1 cellular context compared by ENCODE assay signal in the genomic region with DNA sequence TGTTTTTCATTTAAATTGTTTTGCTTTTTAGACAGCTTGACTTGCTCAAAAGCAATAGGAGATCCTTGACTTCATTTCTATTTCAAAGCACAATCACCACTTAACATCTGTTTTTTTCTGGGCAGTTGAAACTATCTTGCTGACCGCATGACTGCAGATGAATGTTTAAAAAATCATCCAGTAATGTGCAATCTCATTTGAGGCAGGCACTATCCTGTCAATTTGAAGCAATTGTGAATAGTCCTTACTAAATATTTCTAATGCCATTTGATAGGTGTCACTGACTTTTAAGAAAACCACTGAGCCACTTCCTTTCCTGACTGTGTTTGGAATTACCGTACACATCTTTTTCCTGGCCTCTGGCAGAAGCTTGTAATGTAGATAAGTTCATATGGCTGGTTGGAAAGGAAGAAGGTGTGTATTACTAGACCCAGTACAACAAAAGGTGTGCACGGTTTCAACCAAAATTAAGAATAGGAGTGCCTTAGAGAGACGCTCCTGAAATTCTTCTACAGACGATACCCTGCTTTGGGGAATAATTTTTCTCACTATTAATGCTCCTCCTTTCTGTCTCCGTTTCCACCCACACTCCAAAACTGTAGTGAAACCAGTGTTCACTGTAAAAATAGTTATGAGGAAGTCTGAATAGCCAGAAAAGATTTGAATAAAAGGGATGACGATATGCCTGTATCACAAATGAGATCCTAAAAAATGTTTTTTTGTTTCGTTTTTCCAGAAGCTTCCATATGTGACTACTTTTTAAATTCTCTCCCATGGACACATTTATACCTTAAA.
TF ChIP-seq lines count a peak whose summit lies in the region.

No MANE protein-coding gene starts in this region.

TF ChIP-seq in K562, 482 proteins besides CTCF, POLR2A, EP300 and RAD21 (continued from another document):
- no peak for TF ChIP-seq KLF6 (CRISPR knock-in tag; IDR thresholded peaks at IDR 0.05; ENCODE audit: borderline replicate concordance)
- TF ChIP-seq NFE2 (IDR thresholded peaks at IDR 0.05; ENCODE audit: low read depth) = peak; percentile 50
- TF ChIP-seq RNF2 (IDR thresholded peaks at IDR 0.05) = no peak
- TF ChIP-seq ARID1B (IDR thresholded peaks at IDR 0.05) = peak; percentile 79
- TF ChIP-seq ATF1 (CRISPR knock-in tag; IDR thresholded peaks at IDR 0.05) = no peak
- no peak for TF ChIP-seq ATF1 (tag; IDR thresholded peaks at IDR 0.05)
- TF ChIP-seq HNRNPLL (IDR thresholded peaks at IDR 0.05; ENCODE audit: low read depth, low read length, poor library complexity, severe bottlenecking) = no peak
- TF ChIP-seq SMARCA4 (IDR thresholded peaks at IDR 0.05) = peak; percentile 47
- peak; percentile 76 for TF ChIP-seq CBFA2T3 (IDR thresholded peaks at IDR 0.05)
- TF ChIP-seq, protein P1, sequence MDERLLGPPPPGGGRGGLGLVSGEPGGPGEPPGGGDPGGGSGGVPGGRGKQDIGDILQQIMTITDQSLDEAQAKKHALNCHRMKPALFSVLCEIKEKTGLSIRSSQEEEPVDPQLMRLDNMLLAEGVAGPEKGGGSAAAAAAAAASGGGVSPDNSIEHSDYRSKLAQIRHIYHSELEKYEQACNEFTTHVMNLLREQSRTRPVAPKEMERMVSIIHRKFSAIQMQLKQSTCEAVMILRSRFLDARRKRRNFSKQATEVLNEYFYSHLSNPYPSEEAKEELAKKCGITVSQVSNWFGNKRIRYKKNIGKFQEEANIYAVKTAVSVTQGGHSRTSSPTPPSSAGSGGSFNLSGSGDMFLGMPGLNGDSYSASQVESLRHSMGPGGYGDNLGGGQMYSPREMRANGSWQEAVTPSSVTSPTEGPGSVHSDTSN (CRISPR knock-in tag; IDR thresholded peaks at IDR 0.05; ENCODE audit: low read depth) = no peak
- TF ChIP-seq, protein P1 (tag; conservative IDR thresholded peaks at IDR 0.05; ENCODE audit: low read depth) = 0 out of 2 replicates have a peak, but pooled peaks have one; percentile 11
- 0 out of 2 replicates have a peak, but pooled peaks have one; percentile 15 for TF ChIP-seq LEF1 (IDR thresholded peaks at IDR 0.05)
- TF ChIP-seq SETDB1 (IDR thresholded peaks at IDR 0.05; ENCODE audit: low read length) = no peak
- TF ChIP-seq YY1 (IDR thresholded peaks at IDR 0.05; ENCODE audit: borderline replicate concordance in 1 of 3, control insufficient read depth in 1 of 3, extremely low read depth in 1 of 3, insufficient read depth in 3 of 3, insufficient read length in 1 of 3, insufficient replicate concordance in 2 of 3, low read depth in 1 of 3, low read length in 2 of 3) = no peak
- no peak for TF ChIP-seq DNMT1 (IDR thresholded peaks at IDR 0.05)
- no peak for TF ChIP-seq FOXA1 (IDR thresholded peaks at IDR 0.05; ENCODE audit: borderline replicate concordance)
- 0 out of 2 replicates have a peak, but pooled peaks have one; percentile 24 for TF ChIP-seq ZNF766 (CRISPR knock-in tag; conservative IDR thresholded peaks at IDR 0.05)
- peak; percentile 19; the same call in 1 of the 2 replicates for TF ChIP-seq L3MBTL2 (IDR thresholded peaks at IDR 0.05)
- peak; percentile 45 for TF ChIP-seq MEIS2 (IDR thresholded peaks at IDR 0.05; ENCODE audit: partially characterized antibody)
- peak; percentile 65 for TF ChIP-seq TCF3 (CRISPR knock-in tag; IDR thresholded peaks at IDR 0.05)
- no peak for TF ChIP-seq ESRRA (IDR thresholded peaks at IDR 0.05; ENCODE audit: borderline replicate concordance, low read depth)
- no peak for TF ChIP-seq RBM17 (IDR thresholded peaks at IDR 0.05; ENCODE audit: borderline replicate concordance, low read depth, low read length)
- TF ChIP-seq, protein P2, sequence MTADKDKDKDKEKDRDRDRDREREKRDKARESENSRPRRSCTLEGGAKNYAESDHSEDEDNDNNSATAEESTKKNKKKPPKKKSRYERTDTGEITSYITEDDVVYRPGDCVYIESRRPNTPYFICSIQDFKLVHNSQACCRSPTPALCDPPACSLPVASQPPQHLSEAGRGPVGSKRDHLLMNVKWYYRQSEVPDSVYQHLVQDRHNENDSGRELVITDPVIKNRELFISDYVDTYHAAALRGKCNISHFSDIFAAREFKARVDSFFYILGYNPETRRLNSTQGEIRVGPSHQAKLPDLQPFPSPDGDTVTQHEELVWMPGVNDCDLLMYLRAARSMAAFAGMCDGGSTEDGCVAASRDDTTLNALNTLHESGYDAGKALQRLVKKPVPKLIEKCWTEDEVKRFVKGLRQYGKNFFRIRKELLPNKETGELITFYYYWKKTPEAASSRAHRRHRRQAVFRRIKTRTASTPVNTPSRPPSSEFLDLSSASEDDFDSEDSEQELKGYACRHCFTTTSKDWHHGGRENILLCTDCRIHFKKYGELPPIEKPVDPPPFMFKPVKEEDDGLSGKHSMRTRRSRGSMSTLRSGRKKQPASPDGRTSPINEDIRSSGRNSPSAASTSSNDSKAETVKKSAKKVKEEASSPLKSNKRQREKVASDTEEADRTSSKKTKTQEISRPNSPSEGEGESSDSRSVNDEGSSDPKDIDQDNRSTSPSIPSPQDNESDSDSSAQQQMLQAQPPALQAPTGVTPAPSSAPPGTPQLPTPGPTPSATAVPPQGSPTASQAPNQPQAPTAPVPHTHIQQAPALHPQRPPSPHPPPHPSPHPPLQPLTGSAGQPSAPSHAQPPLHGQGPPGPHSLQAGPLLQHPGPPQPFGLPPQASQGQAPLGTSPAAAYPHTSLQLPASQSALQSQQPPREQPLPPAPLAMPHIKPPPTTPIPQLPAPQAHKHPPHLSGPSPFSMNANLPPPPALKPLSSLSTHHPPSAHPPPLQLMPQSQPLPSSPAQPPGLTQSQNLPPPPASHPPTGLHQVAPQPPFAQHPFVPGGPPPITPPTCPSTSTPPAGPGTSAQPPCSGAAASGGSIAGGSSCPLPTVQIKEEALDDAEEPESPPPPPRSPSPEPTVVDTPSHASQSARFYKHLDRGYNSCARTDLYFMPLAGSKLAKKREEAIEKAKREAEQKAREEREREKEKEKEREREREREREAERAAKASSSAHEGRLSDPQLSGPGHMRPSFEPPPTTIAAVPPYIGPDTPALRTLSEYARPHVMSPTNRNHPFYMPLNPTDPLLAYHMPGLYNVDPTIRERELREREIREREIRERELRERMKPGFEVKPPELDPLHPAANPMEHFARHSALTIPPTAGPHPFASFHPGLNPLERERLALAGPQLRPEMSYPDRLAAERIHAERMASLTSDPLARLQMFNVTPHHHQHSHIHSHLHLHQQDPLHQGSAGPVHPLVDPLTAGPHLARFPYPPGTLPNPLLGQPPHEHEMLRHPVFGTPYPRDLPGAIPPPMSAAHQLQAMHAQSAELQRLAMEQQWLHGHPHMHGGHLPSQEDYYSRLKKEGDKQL (CRISPR knock-in tag; IDR thresholded peaks at IDR 0.05; ENCODE audit: borderline replicate concordance) = no peak
- TF ChIP-seq, protein P3, sequence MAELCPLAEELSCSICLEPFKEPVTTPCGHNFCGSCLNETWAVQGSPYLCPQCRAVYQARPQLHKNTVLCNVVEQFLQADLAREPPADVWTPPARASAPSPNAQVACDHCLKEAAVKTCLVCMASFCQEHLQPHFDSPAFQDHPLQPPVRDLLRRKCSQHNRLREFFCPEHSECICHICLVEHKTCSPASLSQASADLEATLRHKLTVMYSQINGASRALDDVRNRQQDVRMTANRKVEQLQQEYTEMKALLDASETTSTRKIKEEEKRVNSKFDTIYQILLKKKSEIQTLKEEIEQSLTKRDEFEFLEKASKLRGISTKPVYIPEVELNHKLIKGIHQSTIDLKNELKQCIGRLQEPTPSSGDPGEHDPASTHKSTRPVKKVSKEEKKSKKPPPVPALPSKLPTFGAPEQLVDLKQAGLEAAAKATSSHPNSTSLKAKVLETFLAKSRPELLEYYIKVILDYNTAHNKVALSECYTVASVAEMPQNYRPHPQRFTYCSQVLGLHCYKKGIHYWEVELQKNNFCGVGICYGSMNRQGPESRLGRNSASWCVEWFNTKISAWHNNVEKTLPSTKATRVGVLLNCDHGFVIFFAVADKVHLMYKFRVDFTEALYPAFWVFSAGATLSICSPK (IDR thresholded peaks at IDR 0.05; ENCODE audit: borderline replicate concordance) = no peak
- peak; percentile 87 for TF ChIP-seq TEAD4 (IDR thresholded peaks at IDR 0.05; ENCODE audit: low read length)
- TF ChIP-seq TEAD4 (CRISPR knock-in tag; IDR thresholded peaks at IDR 0.05; ENCODE audit: borderline replicate concordance) = no peak
- TF ChIP-seq ZNF224 (CRISPR knock-in tag; IDR thresholded peaks at IDR 0.05) = no peak
- TF ChIP-seq MTA2 (IDR thresholded peaks at IDR 0.05; ENCODE audit: low read depth) = peak; percentile 33; the same call in 1 of the 2 replicates
- TF ChIP-seq SRSF3 (IDR thresholded peaks at IDR 0.05; ENCODE audit: insufficient read depth, low read length) = no peak
- TF ChIP-seq, protein P4, sequence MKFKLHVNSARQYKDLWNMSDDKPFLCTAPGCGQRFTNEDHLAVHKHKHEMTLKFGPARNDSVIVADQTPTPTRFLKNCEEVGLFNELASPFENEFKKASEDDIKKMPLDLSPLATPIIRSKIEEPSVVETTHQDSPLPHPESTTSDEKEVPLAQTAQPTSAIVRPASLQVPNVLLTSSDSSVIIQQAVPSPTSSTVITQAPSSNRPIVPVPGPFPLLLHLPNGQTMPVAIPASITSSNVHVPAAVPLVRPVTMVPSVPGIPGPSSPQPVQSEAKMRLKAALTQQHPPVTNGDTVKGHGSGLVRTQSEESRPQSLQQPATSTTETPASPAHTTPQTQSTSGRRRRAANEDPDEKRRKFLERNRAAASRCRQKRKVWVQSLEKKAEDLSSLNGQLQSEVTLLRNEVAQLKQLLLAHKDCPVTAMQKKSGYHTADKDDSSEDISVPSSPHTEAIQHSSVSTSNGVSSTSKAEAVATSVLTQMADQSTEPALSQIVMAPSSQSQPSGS (CRISPR knock-in tag; IDR thresholded peaks at IDR 0.05) = no peak
- no peak for TF ChIP-seq ZNF431 (CRISPR knock-in tag; IDR thresholded peaks at IDR 0.05)
- TF ChIP-seq ZKSCAN1 (IDR thresholded peaks at IDR 0.05; ENCODE audit: low read depth, low read length) = no peak
- TF ChIP-seq HNRNPK (IDR thresholded peaks at IDR 0.05; ENCODE audit: low read depth, low read length, poor library complexity, severe bottlenecking) = no peak
- no peak for TF ChIP-seq SMARCC2 (IDR thresholded peaks at IDR 0.05; ENCODE audit: low read depth)
TF ChIP-seq in K562: peak in this region for 20.
